ENCODE assay signal across 8 cellular contexts in genomic region chr10:77943086-77943901, GRCh38. TPM values are rescaled to one million over a fixed set of nuclear protein-coding genes. Genes with fewer than 3 reads are reported as not detected.
DNase-seq lines count a peak whose midpoint lies in the region; ATAC-seq lines count a peak whose summit lies in the region.

No MANE protein-coding gene starts in this region.

- H3K4me1 Mint-ChIP-seq in stimulated activated naive CD8-positive, alpha-beta T cell treated with anti-CD3 and anti-CD28 coated beads, Interleukin-15, Interleukin-2, amounts not matched to agents 100 ng/mL and 50 ng/mL, for 24 hours (ENCODE audit: low read depth): no peaks in the 10 kb centered on the region
- H3K4me1 Mint-ChIP-seq in activated naive CD4-positive, alpha-beta T cell treated with anti-CD3 and anti-CD28 coated beads for 36 hours (ENCODE audit: low read depth): peaks cover 2% of the 10 kb centered on the region

- CTCF ChIA-PET in activated naive CD4-positive, alpha-beta T cell treated with anti-CD3 and anti-CD28 coated beads for 36 hours (lab: Charles Lee): no interaction called here

- H3K36me3 Mint-ChIP-seq in stimulated activated naive CD8-positive, alpha-beta T cell treated with anti-CD3 and anti-CD28 coated beads, Interleukin-15, Interleukin-2, amounts not matched to agents 100 ng/mL and 50 ng/mL, for 24 hours (ENCODE audit: low read depth): no peaks in the 10 kb centered on the region
- H3K36me3 Mint-ChIP-seq in activated naive CD4-positive, alpha-beta T cell treated with anti-CD3 and anti-CD28 coated beads for 36 hours (ENCODE audit: low read depth): no peaks in the 10 kb centered on the region

- peak overlapping the region; percentile 52 for H3K27ac Mint-ChIP-seq in stimulated activated naive CD8-positive, alpha-beta T cell treated with anti-CD3 and anti-CD28 coated beads, Interleukin-15, Interleukin-2, amounts not matched to agents 100 ng/mL and 50 ng/mL, for 24 hours
- H3K27ac Mint-ChIP-seq in activated naive CD4-positive, alpha-beta T cell treated with anti-CD3 and anti-CD28 coated beads for 36 hours: no peak overlapping the region

- no peak for DNase-seq in stimulated activated naive CD8-positive, alpha-beta T cell treated with anti-CD3 and anti-CD28 coated beads, Interleukin-15, Interleukin-2, amounts not matched to agents 100 U/mL and 50 U/mL, for 24 hours
- peak; percentile 86 for DNase-seq in amniotic epithelial cell (ENCODE audit: low read depth)
- peak; percentile 78 for DNase-seq in iris pigment epithelial cell (ENCODE audit: low read depth)
- no peak for DNase-seq in activated naive CD4-positive, alpha-beta T cell treated with anti-CD3 and anti-CD28 coated beads for 36 hours
- no peak for DNase-seq in NCI-H2107 treated with DMSO at 0.1 percent for 48 hours (lab: John Stamatoyannopoulos, UW; ENCODE audit: unreplicated experiment)

- peaks cover 5% of the 10 kb centered on the region for H3K27me3 Mint-ChIP-seq in stimulated activated naive CD8-positive, alpha-beta T cell treated with anti-CD3 and anti-CD28 coated beads, Interleukin-15, Interleukin-2, amounts not matched to agents 100 ng/mL and 50 ng/mL, for 24 hours
- H3K27me3 Mint-ChIP-seq in activated naive CD4-positive, alpha-beta T cell treated with anti-CD3 and anti-CD28 coated beads for 36 hours (ENCODE audit: low read depth): peaks cover 13% of the 10 kb centered on the region

- intact Hi-C loops in activated naive CD4-positive, alpha-beta T cell treated with anti-CD3 and anti-CD28 coated beads for 36 hours (cut with micrococcal nuclease): no loop called here

- ATAC-seq in stimulated activated naive CD8-positive, alpha-beta T cell treated with anti-CD3 and anti-CD28 coated beads, Interleukin-15, Interleukin-2, amounts not matched to agents 100 U/mL and 50 U/mL, for 24 hours: no peak
- ATAC-seq in GM19035 (IDR thresholded peaks at IDR 0.05; ENCODE audit: unreplicated experiment) (no peak), HG02571 (IDR thresholded peaks at IDR 0.05; ENCODE audit: unreplicated experiment) (no peak)

- H3K4me3 Mint-ChIP-seq in stimulated activated naive CD8-positive, alpha-beta T cell treated with anti-CD3 and anti-CD28 coated beads, Interleukin-15, Interleukin-2, amounts not matched to agents 100 ng/mL and 50 ng/mL, for 24 hours: no peak overlapping the region
- H3K4me3 Mint-ChIP-seq in activated naive CD4-positive, alpha-beta T cell treated with anti-CD3 and anti-CD28 coated beads for 36 hours: no peak overlapping the region

- H3K9me3 Mint-ChIP-seq in stimulated activated naive CD8-positive, alpha-beta T cell treated with anti-CD3 and anti-CD28 coated beads, Interleukin-15, Interleukin-2, amounts not matched to agents 100 ng/mL and 50 ng/mL, for 24 hours: no peaks in the 10 kb centered on the region
- H3K9me3 Mint-ChIP-seq in activated naive CD4-positive, alpha-beta T cell treated with anti-CD3 and anti-CD28 coated beads for 36 hours: no peaks in the 10 kb centered on the region

RNA-seq across cellular contexts. Expression of gene DLG5, which starts 16.7 kb away (rescaled TPM):
- 1 to 10 TPM; 2.6 to 3.3 TPM for total RNA-seq in activated naive CD4-positive, alpha-beta T cell treated with anti-CD3 and anti-CD28 coated beads for 36 hours

Comparison
In these comparisons a context has a peak if more than half of its experiments do, and no peak if none do; other contexts are left out.
1. DNase-seq: peak in amniotic epithelial cell (single experiment) and iris pigment epithelial cell (single experiment); none in stimulated activated naive CD8-positive, alpha-beta T cell treated with anti-CD3 and anti-CD28 coated beads, Interleukin-15, Interleukin-2, amounts not matched to agents 100 U/mL and 50 U/mL, for 24 hours (single experiment), activated naive CD4-positive, alpha-beta T cell treated with anti-CD3 and anti-CD28 coated beads for 36 hours (single experiment) and NCI-H2107 treated with DMSO at 0.1 percent for 48 hours (single experiment).